Comparison of ENCODE assay signal across 8 cellular contexts in genomic region chr11:73384871-73385692, GRCh38. TPM values are rescaled to one million over a fixed set of nuclear protein-coding genes. Genes with fewer than 3 reads are reported as not detected.
DNase-seq lines count a peak whose midpoint lies in the region; ATAC-seq, FAIRE-seq and TF ChIP-seq lines count a peak whose summit lies in the region.

No MANE protein-coding gene starts in this region.

- H3K9ac ChIP-seq in endothelial cell of umbilical vein (replicated peaks; ENCODE audit: extremely low read depth, insufficient read depth, low read length): no peak overlapping the region

- H3K27me3 Mint-ChIP-seq in GM23338 (ENCODE audit: insufficient read depth, low read depth, poor library complexity): peaks cover 6% of the 10 kb centered on the region
- no peaks in the 10 kb centered on the region; the same call in 1 of the 2 replicates for H3K27me3 Mint-ChIP-seq in HFFc6 (ENCODE audit: insufficient read depth)

- DNase-seq in GM13977 (ENCODE audit: low spot score) (peak; percentile 77), GM23338 (ENCODE audit: low spot score) (no peak), Panc1 (ENCODE audit: low read depth, low spot score) (no peak), endothelial cell of umbilical vein (ENCODE audit: low read depth, low spot score) (peak; percentile 53), pons (ENCODE audit: low spot score) (peak; percentile 68), iPS-NIHi7 (ENCODE audit: extremely low spot score) (no peak), HFFc6 (no peak), NCI-H524 treated with DMSO at 0.1 percent for 48 hours (lab: John Stamatoyannopoulos, UW) (no peak)

- H3K4me3 ChIP-seq in GM23338 (no peak overlapping the region), Panc1 (ENCODE audit: low read depth in 2 of 2, low read length in 2 of 2) (no peak overlapping the region), endothelial cell of umbilical vein (replicated peaks in 1 of 3; ENCODE audit: insufficient read depth in 1 of 3, low read depth in 1 of 3, low read length in 3 of 3) (no peak overlapping the region)

- H3K4me3 Mint-ChIP-seq in GM23338 (no peak overlapping the region), HFFc6 (no peak overlapping the region)

- BruUV-seq in Panc1 (replicated peaks; lab: Mats Ljungman, UMichigan) (no TSS peak), endothelial cell of umbilical vein (replicated peaks; lab: Mats Ljungman, UMichigan) (no TSS peak)

- no peak for FAIRE-seq in endothelial cell of umbilical vein (lab: Jason Lieb, UNC)

- peaks cover 5% of the 10 kb centered on the region; the same call in 1 of the 2 replicates for H3K79me2 ChIP-seq in GM23338 (replicated peaks; ENCODE audit: insufficient read depth)
- H3K79me2 ChIP-seq in endothelial cell of umbilical vein (ENCODE audit: control insufficient read depth, insufficient read depth, low read length): peaks cover 80% of the 10 kb centered on the region

- H3K27ac Mint-ChIP-seq in GM23338 (peak overlapping the region; percentile 52), HFFc6 (no peak overlapping the region)

- H3K36me3 Mint-ChIP-seq in GM23338 (ENCODE audit: low read depth) (no peaks in the 10 kb centered on the region; the same call in 2 of the 3 replicates), HFFc6 (ENCODE audit: low read depth) (no peaks in the 10 kb centered on the region)

- H3K27me3 ChIP-seq in GM23338 (ENCODE audit: insufficient read depth): no peaks in the 10 kb centered on the region
- H3K27me3 ChIP-seq in Panc1 (ENCODE audit: control insufficient read depth, insufficient read depth, low read length): no peaks in the 10 kb centered on the region
- no peaks in the 10 kb centered on the region for H3K27me3 ChIP-seq in endothelial cell of umbilical vein (ENCODE audit: control insufficient read depth in 2 of 2, insufficient read depth in 2 of 2, low read length in 2 of 2)

- H3K9me3 ChIP-seq in Panc1 (ENCODE audit: control insufficient read depth, insufficient read depth, low read depth, low read length) (no peaks in the 10 kb centered on the region), endothelial cell of umbilical vein (replicated peaks; ENCODE audit: control insufficient read depth, insufficient read depth, low read length) (no peaks in the 10 kb centered on the region)

- POLR2A ChIA-PET in Panc1 (lab: Charles Lee) (interaction anchor here (0.6 kb wide), 2 partner anchors 8 to 1191 kb away, joined by 3 read pairs; no protein-coding TSS in a partner anchor), endothelial cell of umbilical vein (lab: Charles Lee) (no interaction called here)

- H2AFZ ChIP-seq in GM23338: no peak overlapping the region
- no peak overlapping the region for H2AFZ ChIP-seq in endothelial cell of umbilical vein (ENCODE audit: low read depth, low read length)

- H3K4me1 Mint-ChIP-seq in GM23338: peaks cover 23% of the 10 kb centered on the region
- H3K4me1 Mint-ChIP-seq in HFFc6 (ENCODE audit: low read depth): peaks cover 28% of the 10 kb centered on the region

- TF ChIP-seq POLR2A in endothelial cell of umbilical vein (IDR thresholded peaks at IDR 0.05; ENCODE audit: low read depth, low read length): no peak

- no peaks in the 10 kb centered on the region for H3K36me3 ChIP-seq in GM23338 (ENCODE audit: insufficient read depth)
- H3K36me3 ChIP-seq in Panc1 (ENCODE audit: control insufficient read depth, insufficient read depth, low read length): no peaks in the 10 kb centered on the region
- H3K36me3 ChIP-seq in endothelial cell of umbilical vein (ENCODE audit: control insufficient read depth in 2 of 2, extremely low read depth in 1 of 2, insufficient read depth in 2 of 2, low read length in 2 of 2): no peaks in the 10 kb centered on the region

- H3K4me1 ChIP-seq in GM23338 (ENCODE audit: insufficient read depth) (no peaks in the 10 kb centered on the region), Panc1 (ENCODE audit: control insufficient read depth, insufficient read depth, low read length) (peaks cover 45% of the 10 kb centered on the region), endothelial cell of umbilical vein (ENCODE audit: control insufficient read depth, extremely low read depth, insufficient read depth, low read length) (peaks cover 25% of the 10 kb centered on the region)

- H3K27ac ChIP-seq in GM23338 (ENCODE audit: low read depth) (no peak overlapping the region), Panc1 (ENCODE audit: low read length) (0 out of 2 replicates have a peak overlapping the region, but pooled peaks have one; percentile 40), endothelial cell of umbilical vein (ENCODE audit: insufficient read depth, low read depth, low read length) (peak overlapping the region; percentile 43)

- no peaks in the 10 kb centered on the region for H3K9me3 Mint-ChIP-seq in GM23338
- no peaks in the 10 kb centered on the region for H3K9me3 Mint-ChIP-seq in HFFc6

- intact Hi-C loops in Panc1 (cut with micrococcal nuclease; ENCODE audit: unreplicated experiment) (no loop called here), endothelial cell of umbilical vein (cut with micrococcal nuclease) (loop anchor here (1.0 kb wide), 1 partner anchor 9 kb away; the partner anchor contains the start of gene RELT)

- TF ChIP-seq CTCF in GM13977 (IDR thresholded peaks at IDR 0.05; ENCODE audit: extremely low read depth, insufficient read depth, missing control alignments) (no peak), GM23338 (conservative IDR thresholded peaks at IDR 0.05; ENCODE audit: low read depth in 2 of 2) (no peak), Panc1 (IDR thresholded peaks at IDR 0.05) (no peak), endothelial cell of umbilical vein (IDR thresholded peaks at IDR 0.05; ENCODE audit: extremely low read depth in 1 of 2, insufficient read depth in 1 of 2, low read depth in 1 of 2, low read length in 2 of 2) (no peak), HFFc6 (IDR thresholded peaks at IDR 0.05) (no peak)

- CTCF ChIA-PET in Panc1 (lab: Charles Lee) (interaction anchor here (0.6 to 1.0 kb wide), 3 partner anchors 8 to 135 kb away, joined by 4 to 7 read pairs (median 5); no protein-coding TSS in a partner anchor), endothelial cell of umbilical vein (lab: Charles Lee) (interaction anchor here (0.9 to 3.6 kb wide), 9 partner anchors 8 to 276 kb away, joined by 3 to 38 read pairs (median 3); no protein-coding TSS in a partner anchor)

- ATAC-seq in GM23338: no peak
- no peak for ATAC-seq in Panc1

- no peaks in the 10 kb centered on the region for H3F3A ChIP-seq in GM23338 (replicated peaks; ENCODE audit: low read depth)

- dilution Hi-C loops in endothelial cell of umbilical vein (cut with MboI; ENCODE audit: extremely low pct_ligation_motif_present, low sequenced_read_pairs): no loop called here

- H3K4me2 ChIP-seq in GM23338 (no peak overlapping the region), endothelial cell of umbilical vein (ENCODE audit: insufficient read depth, low read length) (no peak overlapping the region)

- H3K9me1 ChIP-seq in endothelial cell of umbilical vein (replicated peaks; ENCODE audit: control insufficient read depth, extremely low read depth, insufficient read depth, low read length): no peaks in the 10 kb centered on the region

- in situ Hi-C loops in GM13977 (cut with MboI; ENCODE audit: low pct_unique_long_range_greater_than_20kb, low sequenced_read_pairs, unreplicated experiment): no loop called here
- in situ Hi-C loops in Panc1 (cut with HindIII; ENCODE audit: low pct_unique_long_range_greater_than_20kb, low sequenced_read_pairs): no loop called here

- H4K20me1 ChIP-seq in GM23338 (replicated peaks; ENCODE audit: insufficient read depth) (no peaks in the 10 kb centered on the region; the same call in none of the 2 replicates), endothelial cell of umbilical vein (replicated peaks; ENCODE audit: control insufficient read depth, extremely low read depth, insufficient read depth, low read length) (no peaks in the 10 kb centered on the region)

- no peaks in the 10 kb centered on the region for H3K9me2 ChIP-seq in GM23338 (ENCODE audit: insufficient read depth)

TF ChIP-seq in GM23338, 12 proteins besides CTCF, POLR2A, EP300 and RAD21 (continues in another document):
- TF ChIP-seq EZH2phosphoT487 (IDR thresholded peaks at IDR 0.05; ENCODE audit: unreplicated experiment) (no peak), ZNF331 (CRISPR knock-in tag; IDR thresholded peaks at IDR 0.05; ENCODE audit: low read depth) (no peak), POLR2AphosphoS5 (IDR thresholded peaks at IDR 0.05; ENCODE audit: low read depth) (no peak), NANOG (IDR thresholded peaks at IDR 0.05; ENCODE audit: borderline replicate concordance) (no peak)

TF ChIP-seq in endothelial cell of umbilical vein, 7 proteins besides CTCF, POLR2A, EP300 and RAD21:
- TF ChIP-seq EZH2 (IDR thresholded peaks at IDR 0.05; ENCODE audit: borderline replicate concordance, low read depth, low read length, severe bottlenecking) (no peak), FOS (IDR thresholded peaks at IDR 0.05; ENCODE audit: borderline replicate concordance, insufficient read depth, low read length) (no peak), MYC (IDR thresholded peaks at IDR 0.05; ENCODE audit: low read depth, low read length) (no peak), JUN (IDR thresholded peaks at IDR 0.05; ENCODE audit: borderline replicate concordance, insufficient read depth, insufficient read length, low read depth) (no peak), GATA2 (IDR thresholded peaks at IDR 0.05; ENCODE audit: insufficient read depth, insufficient read length, low read depth, low read length) (no peak), POLR2AphosphoS5 (IDR thresholded peaks at IDR 0.05; ENCODE audit: insufficient read depth, low read depth, low read length) (no peak)
- TF ChIP-seq, protein P1, sequence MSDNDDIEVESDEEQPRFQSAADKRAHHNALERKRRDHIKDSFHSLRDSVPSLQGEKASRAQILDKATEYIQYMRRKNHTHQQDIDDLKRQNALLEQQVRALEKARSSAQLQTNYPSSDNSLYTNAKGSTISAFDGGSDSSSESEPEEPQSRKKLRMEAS (IDR thresholded peaks at IDR 0.05; ENCODE audit: insufficient read depth, insufficient read length): no peak

RNA-seq across cellular contexts. Expression of gene RELT, which starts 8.9 kb away (rescaled TPM):
- 6.2 and 6.3 TPM in 2 replicates for total RNA-seq in GM23338 (2014; rRNA removed; shearing (Covaris generic))
- polyA plus RNA-seq in GM23338 (2016; fragmentation: Nextera tagmentation; extraction: Ambion mirVana): 2.0 and 2.1 TPM in 2 replicates
- 11.3 TPM for total RNA-seq in Panc1 (2021; ENCODE audit: unreplicated experiment)
- polyA plus RNA-seq in Panc1 (2012; ENCODE audit: insufficient read length): 5.9 TPM
- total RNA-seq in endothelial cell of umbilical vein: 12.6 and 13.1 TPM in 2 replicates
- polyA plus RNA-seq in endothelial cell of umbilical vein: 6.7 and 8.2 TPM in 2 replicates
- 4.0 and 5.0 TPM in 2 replicates for polyA plus RNA-seq in endothelial cell of umbilical vein (2011; cell fraction: cytosol; rRNA removed)
- 20.8 and 21.9 TPM in 2 replicates for polyA plus RNA-seq in endothelial cell of umbilical vein (2011; cell fraction: nucleus; rRNA removed)
- polyA plus RNA-seq in endothelial cell of umbilical vein (2012): 6.5 and 8.8 TPM in 2 replicates
- polyA minus RNA-seq in endothelial cell of umbilical vein: 6.7 and 6.8 TPM in 2 replicates
- polyA minus RNA-seq in endothelial cell of umbilical vein (2011; cell fraction: cytosol; rRNA and poly(A)+ RNA removed): 8.7 TPM
- polyA minus RNA-seq in endothelial cell of umbilical vein (2011; cell fraction: nucleus; rRNA and poly(A)+ RNA removed): 9.9 and 12.0 TPM in 2 replicates
- 1 to 10 TPM; 6.2 to 7.7 (median 7.0) TPM for total RNA-seq in HFFc6 (2021; fragmentation: NEBNext Ultra II Directional; extraction: Animal tissue kit (Norgen Biotek cat#: 25700))

Comparison
In these comparisons a context has a peak if more than half of its experiments do, and no peak if none do; other contexts are left out.
1. DNase-seq: peak in GM13977 (single experiment), endothelial cell of umbilical vein (single experiment) and pons (single experiment); none in GM23338 (single experiment), Panc1 (single experiment), iPS-NIHi7 (single experiment), HFFc6 (single experiment) and NCI-H524 treated with DMSO at 0.1 percent for 48 hours (single experiment).